16 cellular contexts compared by ENCODE assay signal in the genomic region with DNA sequence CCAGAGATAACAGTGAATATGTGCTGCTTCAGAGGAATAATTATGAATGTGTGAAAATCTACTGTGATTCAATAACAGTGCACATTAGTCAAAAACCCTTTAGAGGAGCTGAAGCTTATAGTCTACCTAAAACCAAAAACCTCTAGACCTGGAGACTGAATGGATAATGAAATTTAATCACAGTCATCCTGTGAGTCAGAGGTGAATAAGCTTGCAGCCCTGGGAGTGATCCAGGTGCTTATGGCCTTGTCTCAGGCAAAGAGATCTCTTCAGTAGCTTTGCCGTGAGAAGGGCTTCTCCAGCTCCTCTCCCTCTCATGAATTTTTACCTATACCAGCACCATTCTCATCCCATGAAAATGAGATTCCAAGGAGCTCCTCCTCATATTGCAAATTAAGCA.
DNase-seq lines count a peak whose midpoint lies in the region; ATAC-seq, FAIRE-seq and TF ChIP-seq lines count a peak whose summit lies in the region.
"Had no signal": no experiment of that assay in that cellular context is flagged by ENCODE, and none has a peak within 500 bp of the region (broad histone marks: within the 10 kb centered on the region; RNA-seq: fewer than 3 reads in every experiment).

No MANE protein-coding gene starts in this region.

- peak overlapping the region; percentile 47 for H3K4me2 ChIP-seq in PC-3 (ENCODE audit: low read length)
- H3K4me2 ChIP-seq in smooth muscle cell: no peak overlapping the region

- H2AFZ ChIP-seq in PC-3 (ENCODE audit: low read length): no peak overlapping the region
- H2AFZ ChIP-seq in smooth muscle cell (ENCODE audit: low read depth): no peak overlapping the region

- H3K27ac ChIP-seq in PC-3 (ENCODE audit: low read length) (peak overlapping the region; percentile 75), smooth muscle cell (ENCODE audit: low read depth) (peak overlapping the region; percentile 6)
- H3K27ac ChIP-seq: cardiac muscle cell, tibial nerve had no signal

- H3F3A ChIP-seq in PC-3 (ENCODE audit: low read length, unreplicated experiment) (no peaks in the 10 kb centered on the region), smooth muscle cell (ENCODE audit: low read depth) (no peaks in the 10 kb centered on the region)

- no peak for TF ChIP-seq CTCF in PC-3 (conservative IDR thresholded peaks at IDR 0.05; ENCODE audit: low read depth, low read length)
- TF ChIP-seq CTCF in smooth muscle cell (IDR thresholded peaks at IDR 0.05; ENCODE audit: borderline replicate concordance, insufficient read depth, poor library complexity, severe bottlenecking): no peak

- H4K20me1 ChIP-seq in PC-3 (ENCODE audit: low read length) (no peaks in the 10 kb centered on the region), smooth muscle cell (ENCODE audit: low read depth) (no peaks in the 10 kb centered on the region)

- no peak overlapping the region for H3K27ac Mint-ChIP-seq in activated T-cell treated with anti-CD3 and anti-CD28 coated beads, Interleukin-2, amount 50 U/mL, for 72 hours
- H3K27ac Mint-ChIP-seq: activated T-helper 2 cell treated with anti-CD3 and anti-CD28 coated beads, Interferon-gamma antibody, Interleukin-2, Interleukin-4, amounts not matched to agents 10 μg/mL and 5 μg/mL and 100 μg/mL, durations not matched to agents 14 hours and 24 hours and 36 hours; memory B cell; T-helper 17 cell had no signal

- DNase-seq in NCI-H2196 (lab: John Stamatoyannopoulos, UW; ENCODE audit: unreplicated experiment) (peak; percentile 20), NCI-H2196 treated with DMSO at 0.1 percent for 48 hours (lab: John Stamatoyannopoulos, UW; ENCODE audit: unreplicated experiment) (no peak), PC-3 (peak; percentile 97), dermis blood vessel endothelial cell (peak; percentile 41), smooth muscle cell (lab: John Stamatoyannopoulos, UW; ENCODE audit: unreplicated experiment) (no peak), anterior cingulate cortex (lab: John Stamatoyannopoulos, UW) (no peak), GM12891 (ENCODE audit: insufficient read length, low spot score) (no peak)
- DNase-seq in activated T-cell treated with anti-CD3 and anti-CD28 coated beads, Interleukin-2, amount 50 U/mL, for 72 hours: no peak
- DNase-seq: Calu3, NCI-H446, T-helper 17 cell had no signal

- intact Hi-C loops in PC-3 (cut with micrococcal nuclease): loop anchor here (2.0 to 5.0 kb wide), 3 partner anchors 47 to 131 kb away; no protein-coding TSS in a partner anchor

- CTCF ChIA-PET in PC-3 (lab: Charles Lee): interaction anchor here (0.5 to 1.3 kb wide), 2 partner anchors 82 to 110 kb away, joined by 3 to 9 read pairs; a partner anchor contains a TSS

- H3K9me3 ChIP-seq in PC-3 (ENCODE audit: low read length): no peaks in the 10 kb centered on the region
- H3K9me3 ChIP-seq in smooth muscle cell (replicated peaks; ENCODE audit: low read depth): no peaks in the 10 kb centered on the region
- H3K9me3 ChIP-seq: tibial nerve had no signal

- no TSS peak for BruUV-seq in PC-3 (replicated peaks; lab: Mats Ljungman, UMichigan)

- H3K9ac ChIP-seq in PC-3 (ENCODE audit: low read length) (peak overlapping the region; percentile 54), smooth muscle cell (ENCODE audit: low read depth) (no peak overlapping the region)

- POLR2A ChIA-PET in PC-3 (lab: Charles Lee; ENCODE audit: unreplicated experiment): interaction anchor here (0.5 to 0.8 kb wide), 4 partner anchors 18 to 180 kb away, joined by 3 to 8 read pairs (median 4); no protein-coding TSS in a partner anchor

- no peaks in the 10 kb centered on the region for H3K9me2 ChIP-seq in PC-3 (replicated peaks; ENCODE audit: low read length)

- H3K4me1 Mint-ChIP-seq in activated T-cell treated with anti-CD3 and anti-CD28 coated beads, Interleukin-2, amount 50 U/mL, for 72 hours (ENCODE audit: low read depth): no peaks in the 10 kb centered on the region
- H3K4me1 Mint-ChIP-seq: memory B cell, T-helper 17 cell had no signal

- 61% methylated on average over 1 of the region's 1 CpG for WGBS in smooth muscle cell (ENCODE audit: low lambda C conversion rate)

- no peak for TF ChIP-seq POLR2A in GM12891 (IDR thresholded peaks at IDR 0.05; ENCODE audit: low read depth, low read length)

- peak; percentile 96 for ATAC-seq in PC-3
- ATAC-seq in activated T-cell treated with anti-CD3 and anti-CD28 coated beads, Interleukin-2, amount 50 U/mL, for 72 hours (replicated peaks in 1 of 2): no peak
- ATAC-seq: T-helper 17 cell had no signal

- H3K36me3 ChIP-seq in PC-3 (ENCODE audit: low read depth, low read length): no peaks in the 10 kb centered on the region
- no peaks in the 10 kb centered on the region for H3K36me3 ChIP-seq in smooth muscle cell (ENCODE audit: low read depth)
- H3K36me3 ChIP-seq: cardiac muscle cell, tibial nerve had no signal

- H3K79me2 ChIP-seq in PC-3 (ENCODE audit: low read length) (no peaks in the 10 kb centered on the region), smooth muscle cell (ENCODE audit: low read depth) (no peaks in the 10 kb centered on the region)

- H3K4me3 Mint-ChIP-seq in activated T-cell treated with anti-CD3 and anti-CD28 coated beads, Interleukin-2, amount 50 U/mL, for 72 hours: no peak overlapping the region
- H3K4me3 Mint-ChIP-seq: memory B cell, T-helper 17 cell had no signal

- no peaks in the 10 kb centered on the region for H3K9me3 Mint-ChIP-seq in activated T-cell treated with anti-CD3 and anti-CD28 coated beads, Interleukin-2, amount 50 U/mL, for 72 hours
- H3K9me3 Mint-ChIP-seq: activated T-helper 2 cell treated with anti-CD3 and anti-CD28 coated beads, Interferon-gamma antibody, Interleukin-2, Interleukin-4, amounts not matched to agents 10 μg/mL and 5 μg/mL and 100 μg/mL, durations not matched to agents 14 hours and 24 hours and 36 hours; memory B cell had no signal

- H3K27me3 ChIP-seq in PC-3 (ENCODE audit: low read length) (no peaks in the 10 kb centered on the region), smooth muscle cell (ENCODE audit: low read depth) (no peaks in the 10 kb centered on the region)
- H3K27me3 ChIP-seq: cardiac muscle cell, tibial nerve had no signal

- H3K4me3 ChIP-seq in PC-3 (ENCODE audit: low read length) (no peak overlapping the region), smooth muscle cell (no peak overlapping the region)
- H3K4me3 ChIP-seq: cardiac muscle cell, tibial nerve had no signal

- peaks cover 21% of the 10 kb centered on the region for H3K27me3 Mint-ChIP-seq in activated T-cell treated with anti-CD3 and anti-CD28 coated beads, Interleukin-2, amount 50 U/mL, for 72 hours (ENCODE audit: low read depth)

- no peaks in the 10 kb centered on the region for H3K36me3 Mint-ChIP-seq in activated T-cell treated with anti-CD3 and anti-CD28 coated beads, Interleukin-2, amount 50 U/mL, for 72 hours (ENCODE audit: insufficient read depth in 2 of 2)

- FAIRE-seq in GM12891 (lab: Jason Lieb, UNC): no peak
- FAIRE-seq: A204.1 had no signal

- H3K4me1 ChIP-seq in PC-3 (ENCODE audit: insufficient read depth, low read length) (peaks cover 30% of the 10 kb centered on the region), smooth muscle cell (ENCODE audit: low read depth) (no peaks in the 10 kb centered on the region)
- H3K4me1 ChIP-seq: tibial nerve had no signal

TF ChIP-seq in GM12891, 5 proteins besides CTCF, POLR2A, EP300 and RAD21:
- no peak for TF ChIP-seq POLR2AphosphoS5 (IDR thresholded peaks at IDR 0.05; ENCODE audit: low read depth, low read length)
- TF ChIP-seq POU2F2 (IDR thresholded peaks at IDR 0.05; ENCODE audit: low read depth, low read length): no peak
- no peak for TF ChIP-seq TAF1 (IDR thresholded peaks at IDR 0.05; ENCODE audit: low read depth, low read length)
- no peak for TF ChIP-seq PAX5 (IDR thresholded peaks at IDR 0.05; ENCODE audit: insufficient read depth, low read length, severe bottlenecking)
- no peak for TF ChIP-seq SPI1 (IDR thresholded peaks at IDR 0.05; ENCODE audit: low read depth, low read length)

Comparison
In these comparisons a context has a peak if more than half of its experiments do, and no peak if none do; other contexts are left out.
1. DNase-seq: peak in NCI-H2196 (single experiment), PC-3 (single experiment) and dermis blood vessel endothelial cell (single experiment); none in NCI-H2196 treated with DMSO at 0.1 percent for 48 hours (single experiment), smooth muscle cell (single experiment), anterior cingulate cortex (0 of 58), activated T-cell treated with anti-CD3 and anti-CD28 coated beads, Interleukin-2, amount 50 U/mL, for 72 hours (0 of 2) and GM12891 (single experiment).